ENCODE assay signal across 27 cellular contexts in the genomic region with DNA sequence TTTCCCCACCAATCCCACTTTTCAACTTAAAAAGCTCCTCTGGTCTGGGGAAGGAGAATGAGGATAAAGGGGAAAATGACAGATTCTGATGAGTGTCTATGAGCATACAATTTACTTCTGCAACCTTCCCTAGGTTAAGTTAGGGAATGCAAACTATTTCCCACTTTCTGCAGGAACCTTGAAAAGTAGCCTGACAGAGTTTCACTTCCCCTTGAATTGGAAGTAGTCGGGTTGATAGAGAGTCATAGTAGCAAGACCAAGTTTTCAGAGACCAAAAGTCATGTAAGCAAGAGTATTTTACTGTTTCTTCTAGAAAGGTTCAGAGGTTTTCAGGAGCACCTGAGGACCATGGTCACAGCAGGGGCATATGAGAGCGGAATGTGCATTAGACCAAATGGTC.
"Had no signal": no experiment of that assay in that cellular context is flagged by ENCODE, and none has a peak within 500 bp of the region (broad histone marks: within the 10 kb centered on the region; RNA-seq: fewer than 3 reads in every experiment).

No MANE protein-coding gene starts in this region.

- H3K36me3 Mint-ChIP-seq: activated CD4-positive, alpha-beta memory T cell treated with anti-CD3 and anti-CD28 coated beads for 36 hours; activated naive CD8-positive, alpha-beta T cell treated with anti-CD3 and anti-CD28 coated beads for 36 hours; mesothelial cell of epicardium; naive B cell had no signal

- H3K4me3 ChIP-seq: ascending aorta, coronary artery, dorsolateral prefrontal cortex, left ventricle myocardium inferior, lung, ovary, right lobe of liver, testis, transverse colon had no signal

- DNase-seq: activated CD4-positive, alpha-beta memory T cell treated with anti-CD3 and anti-CD28 coated beads for 36 hours; activated CD4-positive, alpha-beta T cell treated with anti-CD3 and anti-CD28 coated beads, Interleukin-2, amount 10 ng/mL, durations not matched to agents 24 days and 14 days; activated CD4-positive, CD25-positive, alpha-beta regulatory T cell treated with anti-CD3 and anti-CD28 coated beads, Interleukin-2, amount 50 U/mL, for 72 hours; activated CD8-positive, alpha-beta memory T cell treated with anti-CD3 and anti-CD28 coated beads, Interleukin-2, amount 50 U/mL, for 4 hours; activated effector memory CD4-positive, alpha-beta T cell treated with anti-CD3 and anti-CD28 coated beads, Interleukin-2, amount 50 U/mL, for 16 hours; activated naive CD4-positive, alpha-beta T cell treated with anti-CD3 and anti-CD28 coated beads for 36 hours; activated naive CD8-positive, alpha-beta T cell treated with anti-CD3 and anti-CD28 coated beads for 36 hours; activated T-cell treated with anti-CD3 and anti-CD28 coated beads, Interleukin-2, amount 50 U/mL, for 1 hour; brain microvascular endothelial cell; dorsolateral prefrontal cortex; effector memory CD4-positive, alpha-beta T cell; glutamatergic neuron; islet precursor cell; left ventricle myocardium inferior; naive B cell; ovary; right lobe of liver; stimulated activated CD4-positive, alpha-beta T cell treated with anti-CD3 and anti-CD28 coated beads, Interleukin-2, amount 100 ng/mL, for 48 hours; stimulated activated naive CD8-positive, alpha-beta T cell treated with anti-CD3 and anti-CD28 coated beads, Interleukin-15, Interleukin-2, amounts not matched to agents 100 U/mL and 50 U/mL, for 24 hours; testis; transverse colon had no signal

- H3K4me1 ChIP-seq: ascending aorta, left ventricle myocardium inferior, right lobe of liver, testis, transverse colon had no signal

- H3K4me1 Mint-ChIP-seq: activated CD4-positive, alpha-beta T cell treated with anti-CD3 and anti-CD28 coated beads, Interleukin-2, amount 10 ng/mL, durations not matched to agents 24 days and 14 days; activated naive CD8-positive, alpha-beta T cell treated with anti-CD3 and anti-CD28 coated beads for 36 hours; naive B cell had no signal

- H3K4me3 Mint-ChIP-seq: activated CD4-positive, alpha-beta memory T cell treated with anti-CD3 and anti-CD28 coated beads for 36 hours; activated CD4-positive, alpha-beta T cell treated with anti-CD3 and anti-CD28 coated beads, Interleukin-2, amount 10 ng/mL, durations not matched to agents 24 days and 14 days; activated naive CD4-positive, alpha-beta T cell treated with anti-CD3 and anti-CD28 coated beads for 36 hours; activated naive CD8-positive, alpha-beta T cell treated with anti-CD3 and anti-CD28 coated beads for 36 hours; activated T-helper 1 cell treated with anti-CD3 and anti-CD28 coated beads, Interleukin-12 subunit alpha, Interleukin-12 subunit beta, Interleukin-2, Interleukin-4 antibody, amounts not matched to agents 30 ng/mL and 10 ng/mL and 1 ng/mL, durations not matched to agents 14 hours and 24 hours and 36 hours; mesothelial cell of epicardium; naive B cell had no signal

- H3K36me3 ChIP-seq: ascending aorta, brain microvascular endothelial cell, left ventricle myocardium inferior, ovary, right lobe of liver, transverse colon had no signal

- H3K9me3 ChIP-seq: ascending aorta, left ventricle myocardium inferior, ovary, right lobe of liver, testis, transverse colon had no signal

- H3K27me3 ChIP-seq: ascending aorta, brain microvascular endothelial cell, dorsolateral prefrontal cortex, ovary, right lobe of liver, testis, transverse colon had no signal

- H3K27ac Mint-ChIP-seq: activated CD4-positive, alpha-beta memory T cell treated with anti-CD3 and anti-CD28 coated beads for 36 hours; activated CD4-positive, alpha-beta T cell treated with anti-CD3 and anti-CD28 coated beads, Interleukin-2, amount 10 ng/mL, durations not matched to agents 24 days and 14 days; activated naive CD4-positive, alpha-beta T cell treated with anti-CD3 and anti-CD28 coated beads for 36 hours; activated naive CD8-positive, alpha-beta T cell treated with anti-CD3 and anti-CD28 coated beads for 36 hours; activated T-helper 1 cell treated with anti-CD3 and anti-CD28 coated beads, Interleukin-12 subunit alpha, Interleukin-12 subunit beta, Interleukin-2, Interleukin-4 antibody, amounts not matched to agents 30 ng/mL and 10 ng/mL and 1 ng/mL, durations not matched to agents 14 hours and 24 hours and 36 hours; mesothelial cell of epicardium; naive B cell; progenitor cell of endocrine pancreas had no signal

- H3K9me3 Mint-ChIP-seq: activated CD4-positive, alpha-beta memory T cell treated with anti-CD3 and anti-CD28 coated beads for 36 hours; activated CD4-positive, alpha-beta T cell treated with anti-CD3 and anti-CD28 coated beads, Interleukin-2, amount 10 ng/mL, durations not matched to agents 24 days and 14 days; activated naive CD4-positive, alpha-beta T cell treated with anti-CD3 and anti-CD28 coated beads for 36 hours; activated naive CD8-positive, alpha-beta T cell treated with anti-CD3 and anti-CD28 coated beads for 36 hours; activated T-helper 1 cell treated with anti-CD3 and anti-CD28 coated beads, Interleukin-12 subunit alpha, Interleukin-12 subunit beta, Interleukin-2, Interleukin-4 antibody, amounts not matched to agents 30 ng/mL and 10 ng/mL and 1 ng/mL, durations not matched to agents 14 hours and 24 hours and 36 hours; mesothelial cell of epicardium had no signal

- H3K27ac ChIP-seq: ascending aorta, brain microvascular endothelial cell, coronary artery, dorsolateral prefrontal cortex, left ventricle myocardium inferior, ovary, right lobe of liver, testis, transverse colon had no signal

- H3K27me3 Mint-ChIP-seq: activated CD4-positive, alpha-beta memory T cell treated with anti-CD3 and anti-CD28 coated beads for 36 hours; activated CD4-positive, alpha-beta T cell treated with anti-CD3 and anti-CD28 coated beads, Interleukin-2, amount 10 ng/mL, durations not matched to agents 24 days and 14 days; activated naive CD8-positive, alpha-beta T cell treated with anti-CD3 and anti-CD28 coated beads for 36 hours; naive B cell; progenitor cell of endocrine pancreas had no signal

- ATAC-seq: right lobe of liver; stimulated activated naive CD8-positive, alpha-beta T cell treated with anti-CD3 and anti-CD28 coated beads, Interleukin-15, Interleukin-2, amounts not matched to agents 100 U/mL and 50 U/mL, for 24 hours had no signal
